ENCODE assay signal across 2 cellular contexts in genomic region chr3:48470286-48470685, GRCh38.
TF ChIP-seq lines count a peak whose summit lies in the region.

No MANE protein-coding gene starts in this region.

TF ChIP-seq in SK-N-SH, 30 proteins besides CTCF, POLR2A, EP300 and RAD21 (continued from another document):
- TF ChIP-seq RFX5 (IDR thresholded peaks at IDR 0.05; ENCODE audit: low read length) (no peak), JUND (IDR thresholded peaks at IDR 0.05) (no peak), SIN3A (IDR thresholded peaks at IDR 0.05; ENCODE audit: borderline replicate concordance, low read depth, low read length) (no peak)
- TF ChIP-seq, protein P1, sequence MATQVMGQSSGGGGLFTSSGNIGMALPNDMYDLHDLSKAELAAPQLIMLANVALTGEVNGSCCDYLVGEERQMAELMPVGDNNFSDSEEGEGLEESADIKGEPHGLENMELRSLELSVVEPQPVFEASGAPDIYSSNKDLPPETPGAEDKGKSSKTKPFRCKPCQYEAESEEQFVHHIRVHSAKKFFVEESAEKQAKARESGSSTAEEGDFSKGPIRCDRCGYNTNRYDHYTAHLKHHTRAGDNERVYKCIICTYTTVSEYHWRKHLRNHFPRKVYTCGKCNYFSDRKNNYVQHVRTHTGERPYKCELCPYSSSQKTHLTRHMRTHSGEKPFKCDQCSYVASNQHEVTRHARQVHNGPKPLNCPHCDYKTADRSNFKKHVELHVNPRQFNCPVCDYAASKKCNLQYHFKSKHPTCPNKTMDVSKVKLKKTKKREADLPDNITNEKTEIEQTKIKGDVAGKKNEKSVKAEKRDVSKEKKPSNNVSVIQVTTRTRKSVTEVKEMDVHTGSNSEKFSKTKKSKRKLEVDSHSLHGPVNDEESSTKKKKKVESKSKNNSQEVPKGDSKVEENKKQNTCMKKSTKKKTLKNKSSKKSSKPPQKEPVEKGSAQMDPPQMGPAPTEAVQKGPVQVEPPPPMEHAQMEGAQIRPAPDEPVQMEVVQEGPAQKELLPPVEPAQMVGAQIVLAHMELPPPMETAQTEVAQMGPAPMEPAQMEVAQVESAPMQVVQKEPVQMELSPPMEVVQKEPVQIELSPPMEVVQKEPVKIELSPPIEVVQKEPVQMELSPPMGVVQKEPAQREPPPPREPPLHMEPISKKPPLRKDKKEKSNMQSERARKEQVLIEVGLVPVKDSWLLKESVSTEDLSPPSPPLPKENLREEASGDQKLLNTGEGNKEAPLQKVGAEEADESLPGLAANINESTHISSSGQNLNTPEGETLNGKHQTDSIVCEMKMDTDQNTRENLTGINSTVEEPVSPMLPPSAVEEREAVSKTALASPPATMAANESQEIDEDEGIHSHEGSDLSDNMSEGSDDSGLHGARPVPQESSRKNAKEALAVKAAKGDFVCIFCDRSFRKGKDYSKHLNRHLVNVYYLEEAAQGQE (IDR thresholded peaks at IDR 0.05; ENCODE audit: low read depth, low read length), result no peak
- TF ChIP-seq, protein P2, sequence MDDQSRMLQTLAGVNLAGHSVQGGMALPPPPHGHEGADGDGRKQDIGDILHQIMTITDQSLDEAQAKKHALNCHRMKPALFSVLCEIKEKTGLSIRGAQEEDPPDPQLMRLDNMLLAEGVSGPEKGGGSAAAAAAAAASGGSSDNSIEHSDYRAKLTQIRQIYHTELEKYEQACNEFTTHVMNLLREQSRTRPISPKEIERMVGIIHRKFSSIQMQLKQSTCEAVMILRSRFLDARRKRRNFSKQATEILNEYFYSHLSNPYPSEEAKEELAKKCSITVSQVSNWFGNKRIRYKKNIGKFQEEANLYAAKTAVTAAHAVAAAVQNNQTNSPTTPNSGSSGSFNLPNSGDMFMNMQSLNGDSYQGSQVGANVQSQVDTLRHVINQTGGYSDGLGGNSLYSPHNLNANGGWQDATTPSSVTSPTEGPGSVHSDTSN (IDR thresholded peaks at IDR 0.05), result no peak

TF ChIP-seq in SK-N-SH treated with all-trans-retinoic acid at 6 μM for 48 hours, 23 proteins besides CTCF, POLR2A, EP300 and RAD21 (continued from another document):
- TF ChIP-seq TSHZ2 (CRISPR knock-in tag; IDR thresholded peaks at IDR 0.05) (no peak), POU6F1 (CRISPR knock-in tag; IDR thresholded peaks at IDR 0.05; ENCODE audit: borderline replicate concordance, low read depth) (no peak), GLIS3 (CRISPR knock-in tag; IDR thresholded peaks at IDR 0.05) (no peak)
TF ChIP-seq in SK-N-SH treated with all-trans-retinoic acid at 6 μM for 48 hours: peak in this region for 0.
